Comparison of ENCODE assay signal across 1 cellular context in the genomic region with DNA sequence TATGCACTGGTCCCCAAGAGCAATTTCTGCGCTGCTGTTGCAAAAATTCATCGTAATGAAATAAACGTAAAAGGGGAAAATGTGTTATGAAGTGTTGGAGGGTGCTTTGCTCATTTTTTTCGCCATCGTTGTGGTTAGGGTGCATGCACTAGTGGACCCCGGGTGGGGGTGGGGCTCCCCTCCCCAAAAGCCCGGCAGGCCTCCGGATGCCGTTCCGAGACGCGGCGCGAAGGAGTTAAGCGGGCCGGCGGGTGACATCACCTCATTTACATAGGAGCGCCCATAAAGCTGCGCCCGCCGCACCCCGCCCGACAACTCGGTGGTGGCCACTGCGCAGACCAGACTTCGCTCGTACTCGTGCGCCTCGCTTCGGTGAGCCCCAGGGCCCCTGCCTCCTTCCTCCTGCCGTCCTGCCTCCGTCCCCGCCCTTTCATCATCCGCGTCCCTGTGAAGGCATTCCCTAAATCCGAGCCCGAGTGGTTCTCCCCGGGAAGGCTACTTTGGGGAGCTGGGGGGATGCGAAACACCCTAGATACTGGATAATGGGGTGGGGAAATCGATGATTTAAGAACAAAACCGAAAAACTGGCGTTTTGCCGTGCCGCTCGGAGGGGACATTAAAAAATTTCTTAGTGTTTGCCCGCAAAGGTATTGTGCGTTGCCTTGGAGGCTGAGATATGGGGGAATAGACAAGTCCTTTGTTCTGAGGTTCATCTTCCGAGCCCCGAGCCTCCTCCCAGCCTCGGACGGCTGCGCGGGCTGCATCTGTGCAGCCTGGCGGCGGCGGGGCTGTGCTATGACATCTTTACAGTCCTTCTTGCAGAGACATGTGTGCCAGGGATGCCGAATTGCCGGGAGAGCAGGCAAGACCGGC.
A peak's percentile ranks its signal among the peaks of the same experiment; 100 is the strongest.
TF ChIP-seq lines count a peak whose summit lies in the region.

A gene (plus strand): TSS at position 314 of the 873 bp plus-strand sequence.

TF ChIP-seq in H1, 55 proteins besides CTCF, POLR2A, EP300 and RAD21:
- TF ChIP-seq GABPA (IDR thresholded peaks at IDR 0.05; ENCODE audit: borderline replicate concordance, insufficient read depth, low read length) (no peak), CREB1 (IDR thresholded peaks at IDR 0.05) (peak; percentile 45; the same call in 1 of the 2 replicates), TAF7 (optimal IDR thresholded peaks at IDR 0.05; ENCODE audit: borderline replicate concordance, low read depth, low read length) (peak; percentile 97), PHF8 (conservative IDR thresholded peaks at IDR 0.05; ENCODE audit: low read depth, low read length) (peak; percentile 74), SRF (IDR thresholded peaks at IDR 0.05; ENCODE audit: low read depth, low read length) (no peak), CBX8 (IDR thresholded peaks at IDR 0.05; ENCODE audit: borderline replicate concordance, low read depth, low read length) (no peak), RBBP5 (IDR thresholded peaks at IDR 0.05; ENCODE audit: borderline replicate concordance, low read depth, low read length) (no peak; the same call in 1 of the 2 replicates), TBP (IDR thresholded peaks at IDR 0.05; ENCODE audit: low read depth, low read length) (peak; percentile 96), RNF2 (IDR thresholded peaks at IDR 0.05; ENCODE audit: borderline replicate concordance, low read depth, low read length, missing control alignments, poor library complexity, severe bottlenecking) (no peak), RFX5 (IDR thresholded peaks at IDR 0.05; ENCODE audit: borderline replicate concordance, low read depth, low read length) (no peak), CBX5 (IDR thresholded peaks at IDR 0.05; ENCODE audit: low read depth, low read length) (no peak), SP1 (IDR thresholded peaks at IDR 0.05; ENCODE audit: low read depth, low read length) (0 out of 2 replicates have a peak, but pooled peaks have one; percentile 8), RXRA (IDR thresholded peaks at IDR 0.05; ENCODE audit: insufficient read depth, low read depth, low read length) (no peak), POLR2AphosphoS5 (IDR thresholded peaks at IDR 0.05; ENCODE audit: low read depth, low read length) (peak; percentile 99), ASH2L (IDR thresholded peaks at IDR 0.05; ENCODE audit: low read length) (peak; percentile 39), TCF12 (IDR thresholded peaks at IDR 0.05; ENCODE audit: low read depth, low read length) (no peak), SP4 (IDR thresholded peaks at IDR 0.05; ENCODE audit: low read length) (peak; percentile 55; the same call in 1 of the 2 replicates), EZH2 (IDR thresholded peaks at IDR 0.05; ENCODE audit: low read depth, low read length, severe bottlenecking) (no peak), YY1 (IDR thresholded peaks at IDR 0.05; ENCODE audit: low read depth, low read length) (0 out of 2 replicates have a peak, but pooled peaks have one; percentile 5), KDM4A (IDR thresholded peaks at IDR 0.05; ENCODE audit: low read depth, low read length, severe bottlenecking) (no peak), NRF1 (IDR thresholded peaks at IDR 0.05; ENCODE audit: low read depth, low read length) (0 out of 2 replicates have a peak, but pooled peaks have one; percentile 0), GTF2F1 (IDR thresholded peaks at IDR 0.05; ENCODE audit: borderline replicate concordance, low read depth, low read length) (peak; percentile 91), KDM5A (IDR thresholded peaks at IDR 0.05; ENCODE audit: low read length) (no peak), NANOG (IDR thresholded peaks at IDR 0.05; ENCODE audit: insufficient read depth, low read depth, low read length, poor library complexity, severe bottlenecking) (no peak), BCL11A (IDR thresholded peaks at IDR 0.05; ENCODE audit: low read depth in 2 of 2, low read length in 2 of 2) (no peak), CEBPB (IDR thresholded peaks at IDR 0.05; ENCODE audit: low read depth, low read length) (no peak), TAF1 (IDR thresholded peaks at IDR 0.05; ENCODE audit: low read depth, low read length) (peak; percentile 98)
- TF ChIP-seq, protein P1, sequence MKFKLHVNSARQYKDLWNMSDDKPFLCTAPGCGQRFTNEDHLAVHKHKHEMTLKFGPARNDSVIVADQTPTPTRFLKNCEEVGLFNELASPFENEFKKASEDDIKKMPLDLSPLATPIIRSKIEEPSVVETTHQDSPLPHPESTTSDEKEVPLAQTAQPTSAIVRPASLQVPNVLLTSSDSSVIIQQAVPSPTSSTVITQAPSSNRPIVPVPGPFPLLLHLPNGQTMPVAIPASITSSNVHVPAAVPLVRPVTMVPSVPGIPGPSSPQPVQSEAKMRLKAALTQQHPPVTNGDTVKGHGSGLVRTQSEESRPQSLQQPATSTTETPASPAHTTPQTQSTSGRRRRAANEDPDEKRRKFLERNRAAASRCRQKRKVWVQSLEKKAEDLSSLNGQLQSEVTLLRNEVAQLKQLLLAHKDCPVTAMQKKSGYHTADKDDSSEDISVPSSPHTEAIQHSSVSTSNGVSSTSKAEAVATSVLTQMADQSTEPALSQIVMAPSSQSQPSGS (IDR thresholded peaks at IDR 0.05; ENCODE audit: low read length), result no peak; the same call in none of the 2 replicates
- TF ChIP-seq, protein P2, sequence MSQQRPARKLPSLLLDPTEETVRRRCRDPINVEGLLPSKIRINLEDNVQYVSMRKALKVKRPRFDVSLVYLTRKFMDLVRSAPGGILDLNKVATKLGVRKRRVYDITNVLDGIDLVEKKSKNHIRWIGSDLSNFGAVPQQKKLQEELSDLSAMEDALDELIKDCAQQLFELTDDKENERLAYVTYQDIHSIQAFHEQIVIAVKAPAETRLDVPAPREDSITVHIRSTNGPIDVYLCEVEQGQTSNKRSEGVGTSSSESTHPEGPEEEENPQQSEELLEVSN (IDR thresholded peaks at IDR 0.05), result no peak
- TF ChIP-seq, protein P3, sequence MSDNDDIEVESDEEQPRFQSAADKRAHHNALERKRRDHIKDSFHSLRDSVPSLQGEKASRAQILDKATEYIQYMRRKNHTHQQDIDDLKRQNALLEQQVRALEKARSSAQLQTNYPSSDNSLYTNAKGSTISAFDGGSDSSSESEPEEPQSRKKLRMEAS (IDR thresholded peaks at IDR 0.05), result peak; percentile 43; the same call in 1 of the 2 replicates
